In genomic region chr17:17108681-17109049, GRCh38 we compare ENCODE assay signal across 9 cellular contexts.
DNase-seq lines count a peak whose midpoint lies in the region; ATAC-seq and TF ChIP-seq lines count a peak whose summit lies in the region.
"Had no signal": no experiment of that assay in that cellular context is flagged by ENCODE, and none has a peak within 500 bp of the region (broad histone marks: within the 10 kb centered on the region; RNA-seq: fewer than 3 reads in every experiment).

No MANE protein-coding gene starts in this region.

- no peaks in the 10 kb centered on the region for H3K27me3 ChIP-seq in lung (ENCODE audit: control insufficient read depth, insufficient read depth)

- no peak for TF ChIP-seq CTCF in lung (IDR thresholded peaks at IDR 0.05; ENCODE audit: control extremely low read depth, extremely low read depth)

- no peaks in the 10 kb centered on the region for H3K27me3 Mint-ChIP-seq in central memory CD8-positive, alpha-beta T cell

- H3K9me3 ChIP-seq in lung (ENCODE audit: control insufficient read depth in 2 of 2, insufficient read depth in 1 of 2, low read length in 1 of 2), result no peaks in the 10 kb centered on the region

- peaks cover 0 to 3% of the 10 kb centered on the region in 2 donors for H3K36me3 ChIP-seq in lung (ENCODE audit: control insufficient read depth in 2 of 2, insufficient read depth in 2 of 2, low read length in 2 of 2)

- H3K27ac ChIP-seq in lung (ENCODE audit: low read depth in 1 of 2, low read length in 1 of 2), result peak overlapping the region in 1 of 2 donors; percentile 83

- H3K4me3 Mint-ChIP-seq in central memory CD8-positive, alpha-beta T cell, result no peak overlapping the region
- H3K4me3 Mint-ChIP-seq: neural crest cell had no signal

- no peaks in the 10 kb centered on the region for H3K9me3 Mint-ChIP-seq in central memory CD8-positive, alpha-beta T cell
- H3K9me3 Mint-ChIP-seq: neural crest cell had no signal

- peaks cover 66% of the 10 kb centered on the region for H3K4me1 Mint-ChIP-seq in central memory CD8-positive, alpha-beta T cell

- peak; percentile 38 for DNase-seq in NCI-H510A (lab: John Stamatoyannopoulos, UW)
- no peak for DNase-seq in central memory CD8-positive, alpha-beta T cell (ENCODE audit: low spot score in 2 of 2)
- peak; percentile 58 for DNase-seq in lung (ENCODE audit: low spot score)
- DNase-seq in superior temporal gyrus (ENCODE audit: extremely low spot score), result peak; percentile 81
- DNase-seq in NCI-H774 (lab: John Stamatoyannopoulos, UW), result no peak
- DNase-seq in SK-N-DZ (ENCODE audit: low spot score), result no peak

- H3K27ac Mint-ChIP-seq in central memory CD8-positive, alpha-beta T cell (ENCODE audit: low read depth), result peak overlapping the region; percentile 82

- peaks cover 18 to 64% of the 10 kb centered on the region in 2 donors for H3K4me1 ChIP-seq in lung (ENCODE audit: control insufficient read depth in 2 of 2, insufficient read depth in 2 of 2, low read length in 2 of 2)

- no peak overlapping the region for H3K4me3 ChIP-seq in lung

- peaks cover 5% of the 10 kb centered on the region for H3K36me3 Mint-ChIP-seq in central memory CD8-positive, alpha-beta T cell (ENCODE audit: insufficient read depth)

- ATAC-seq in central memory CD8-positive, alpha-beta T cell (replicated peaks; ENCODE audit: extremely low read depth, poor library complexity, severe bottlenecking), result no peak
- ATAC-seq in lung (ENCODE audit: insufficient read depth, low FRiP score) (peak; percentile 3), HG02981 (IDR thresholded peaks at IDR 0.05; ENCODE audit: unreplicated experiment) (no peak)
- no peak for ATAC-seq in activated CD4-positive, CD25-positive, alpha-beta regulatory T cell treated with anti-CD3 and anti-CD28 coated beads, Interleukin-2, amount 50 U/mL, for 24 hours

- WGBS in lung, 2 donors, result 60 to 82% methylated on average over 8 of the region's 8 CpGs

Comparison
In these comparisons a context has a peak if more than half of its experiments do, and no peak if none do; other contexts are left out.
1. DNase-seq: peak in NCI-H510A (single experiment), lung (single experiment) and superior temporal gyrus (single experiment); none in central memory CD8-positive, alpha-beta T cell (0 of 2), NCI-H774 (single experiment) and SK-N-DZ (single experiment).